ENCODE assay signal across 19 cellular contexts in the genomic region with DNA sequence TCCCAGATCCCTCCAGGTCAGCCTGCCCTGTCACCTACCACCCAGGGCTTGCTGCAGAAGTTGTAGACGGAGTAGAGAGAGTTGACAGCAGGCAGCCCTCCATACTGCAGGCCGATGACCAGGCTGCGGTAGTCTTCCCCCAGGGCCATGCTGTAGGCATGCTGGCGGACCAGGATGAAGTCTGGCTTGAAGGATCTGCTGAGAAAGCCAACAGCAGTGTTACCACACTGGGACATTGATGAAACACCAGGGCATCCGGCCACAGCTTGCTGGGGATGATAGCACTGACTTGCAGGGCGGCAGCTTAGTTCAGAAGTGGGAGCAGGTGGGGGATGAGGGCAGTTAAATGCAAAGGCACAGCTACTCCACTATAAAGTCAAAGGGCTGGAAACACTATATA.
DNase-seq lines count a peak whose midpoint lies in the region; TF ChIP-seq lines count a peak whose summit lies in the region.
"Had no signal": no experiment of that assay in that cellular context is flagged by ENCODE, and none has a peak within 500 bp of the region (broad histone marks: within the 10 kb centered on the region; RNA-seq: fewer than 3 reads in every experiment).

No MANE protein-coding gene starts in this region.

- H3K79me2 ChIP-seq in GM23248 (ENCODE audit: insufficient read depth), result no peaks in the 10 kb centered on the region

- no peaks in the 10 kb centered on the region for H4K20me1 ChIP-seq in BLaER1 treated with 17β-estradiol and CSF1 and Interleukin-3, amounts not matched to agents 10 nM and 100 nM
- H4K20me1 ChIP-seq in GM23248 (ENCODE audit: insufficient read depth), result no peaks in the 10 kb centered on the region

- intact Hi-C loops in esophagus muscularis mucosa (cut with DNase I), result no loop called here

- H3F3A ChIP-seq in GM23248 (ENCODE audit: insufficient read depth), result peaks cover 24% of the 10 kb centered on the region

- no peak overlapping the region for H3K9ac ChIP-seq in BLaER1 treated with 17β-estradiol and CSF1 and Interleukin-3, amounts not matched to agents 10 nM and 100 nM
- no peak overlapping the region for H3K9ac ChIP-seq in GM23248
- H3K9ac ChIP-seq in neuronal stem cell (ENCODE audit: low read depth, low read length, poor library complexity), result peak overlapping the region; percentile 10

- no peak overlapping the region for H2BK12ac ChIP-seq in neuronal stem cell (ENCODE audit: low read length)

- 73 to 78% methylated on average over 6 of the region's 6 CpGs for WGBS in GM23248 (ENCODE audit: low coverage in 1 of 2, low lambda C conversion rate in 2 of 2, missing lambda C conversion rate in 2 of 2), 2 experiments
- no CpG with 5 or more reads among the region's 6 CpGs for WGBS in neuronal stem cell (ENCODE audit: extremely low coverage in 2 of 2, insufficient read length in 2 of 2, insufficient replicate concordance in 1 of 2), 2 donors
- WGBS in esophagus muscularis mucosa, result 90% methylated on average over 6 of the region's 6 CpGs

- H2BK5ac ChIP-seq in neuronal stem cell (ENCODE audit: low read length), result no peak overlapping the region

- peak overlapping the region in 7 of 11 experiments; percentile 26 to 73 (median 46); a peak in 13 of 22 replicates for H3K4me2 ChIP-seq in BLaER1 treated with 17β-estradiol and CSF1 and Interleukin-3, amounts not matched to agents 10 nM and 100 nM
- H3K4me2 ChIP-seq in GM23248 (ENCODE audit: unreplicated experiment) (no peak overlapping the region), neuronal stem cell (ENCODE audit: insufficient read depth, low read length, poor library complexity, severe bottlenecking) (no peak overlapping the region)
- H3K4me2 ChIP-seq: GM23338 had no signal

- peak overlapping the region; percentile 88 for H3K18ac ChIP-seq in neuronal stem cell (ENCODE audit: low read length)

- no peak overlapping the region for H3K4me3 ChIP-seq in BLaER1 treated with 17β-estradiol and CSF1 and Interleukin-3, amounts not matched to agents 10 nM and 100 nM
- H3K4me3 ChIP-seq in GM23248, result no peak overlapping the region
- H3K4me3 ChIP-seq in NB4 (ENCODE audit: low read depth, low read length), result no peak overlapping the region
- peak overlapping the region in 1 of 2 donors; percentile 38 for H3K4me3 ChIP-seq in neuronal stem cell (ENCODE audit: low read length in 2 of 2)
- H3K4me3 ChIP-seq in esophagus muscularis mucosa, result no peak overlapping the region
- H3K4me3 ChIP-seq: GM12878, GM23338 had no signal

- no peaks in the 10 kb centered on the region for H3K27me3 ChIP-seq in BLaER1 treated with 17β-estradiol and CSF1 and Interleukin-3, amounts not matched to agents 10 nM and 100 nM
- no peaks in the 10 kb centered on the region for H3K27me3 ChIP-seq in GM23248 (replicated peaks; ENCODE audit: insufficient read depth)
- no peaks in the 10 kb centered on the region for H3K27me3 ChIP-seq in neuronal stem cell (ENCODE audit: control insufficient read depth in 3 of 3, insufficient read depth in 3 of 3, low read depth in 1 of 3, low read length in 3 of 3)
- H3K27me3 ChIP-seq in esophagus muscularis mucosa, result no peaks in the 10 kb centered on the region
- H3K27me3 ChIP-seq: BE2C had no signal

- no peak overlapping the region for H4K91ac ChIP-seq in neuronal stem cell (ENCODE audit: low read depth, low read length, poor library complexity)

- peak; percentile 4 for DNase-seq in GM23248
- DNase-seq in NB4 (ENCODE audit: low read depth), result peak; percentile 24
- no peak for DNase-seq in neuronal stem cell (ENCODE audit: low spot score)
- DNase-seq in OCI-M1 (lab: John Stamatoyannopoulos, UW), result no peak
- DNase-seq in esophagus muscularis mucosa (ENCODE audit: extremely low spot score), result no peak
- no peak for DNase-seq in NCI-H2081 treated with DMSO at 0.1 percent for 48 hours (lab: John Stamatoyannopoulos, UW)
- DNase-seq: ACHN; BE2C; CD4-positive, alpha-beta memory T cell; DMS153; DMS79; GF-D8; HCEC 1CT; HFFc6; IMR-90; KBM-7 had no signal

- peak overlapping the region; percentile 40 for H3K23ac ChIP-seq in neuronal stem cell (ENCODE audit: low read depth, low read length, poor library complexity)

- no peak overlapping the region for H3K14ac ChIP-seq in neuronal stem cell (ENCODE audit: low read length)

- TF ChIP-seq POLR2A in NB4 (IDR thresholded peaks at IDR 0.05; ENCODE audit: extremely low read depth, insufficient read length), result no peak
- TF ChIP-seq POLR2A in esophagus muscularis mucosa (IDR thresholded peaks at IDR 0.05; ENCODE audit: low read depth), result no peak

- H2BK15ac ChIP-seq in neuronal stem cell (ENCODE audit: low read length), result peak overlapping the region; percentile 30

- H3K9me3 ChIP-seq in BLaER1 treated with 17β-estradiol and CSF1 and Interleukin-3, amounts not matched to agents 10 nM and 100 nM (replicated peaks in 1 of 11), result no peaks in the 10 kb centered on the region
- H3K9me3 ChIP-seq in GM23248 (ENCODE audit: low read depth), result no peaks in the 10 kb centered on the region
- no peaks in the 10 kb centered on the region for H3K9me3 ChIP-seq in neuronal stem cell (replicated peaks in 1 of 2; ENCODE audit: control insufficient read depth in 2 of 2, insufficient read depth in 1 of 2, low read depth in 1 of 2, low read length in 2 of 2)
- H3K9me3 ChIP-seq in esophagus muscularis mucosa, result no peaks in the 10 kb centered on the region
- H3K9me3 ChIP-seq: BE2C had no signal

- no peak for TF ChIP-seq EP300 in esophagus muscularis mucosa (IDR thresholded peaks at IDR 0.05)

- no peak overlapping the region for H2AFZ ChIP-seq in GM23248
- H2AFZ ChIP-seq in neuronal stem cell (ENCODE audit: low read length), result no peak overlapping the region
- H2AFZ ChIP-seq: GM23338 had no signal

- H3K27ac ChIP-seq in BLaER1 treated with 17β-estradiol and CSF1 and Interleukin-3, amounts not matched to agents 10 nM and 100 nM, result peak overlapping the region in 3 of 11 experiments; percentile 40 to 50 (median 46); a peak in 4 of 22 replicates
- no peak overlapping the region for H3K27ac ChIP-seq in GM23248
- H3K27ac ChIP-seq in neuronal stem cell (replicated peaks; ENCODE audit: low read length), result no peak overlapping the region
- no peak overlapping the region for H3K27ac ChIP-seq in esophagus muscularis mucosa (replicated peaks in 1 of 4)

- no peaks in the 10 kb centered on the region for H3K9me2 ChIP-seq in GM23248 (ENCODE audit: insufficient read depth)

- peak overlapping the region; percentile 13 for H2AK5ac ChIP-seq in neuronal stem cell (ENCODE audit: low read depth, low read length)

- no peaks in the 10 kb centered on the region for H3K36me3 ChIP-seq in BLaER1 treated with 17β-estradiol and CSF1 and Interleukin-3, amounts not matched to agents 10 nM and 100 nM
- no peaks in the 10 kb centered on the region for H3K36me3 ChIP-seq in GM23248 (ENCODE audit: low read depth)
- H3K36me3 ChIP-seq in neuronal stem cell (replicated peaks in 1 of 2; ENCODE audit: control insufficient read depth in 2 of 2, insufficient read depth in 2 of 2, low read length in 2 of 2), result no peaks in the 10 kb centered on the region
- H3K36me3 ChIP-seq in esophagus muscularis mucosa, result no peaks in the 10 kb centered on the region
- H3K36me3 ChIP-seq: BE2C had no signal

- no peak overlapping the region for H3K4ac ChIP-seq in neuronal stem cell (ENCODE audit: low read length)

- in situ Hi-C loops in GM23248 (cut with MboI), result no loop called here

- peak overlapping the region; percentile 43 for H4K8ac ChIP-seq in neuronal stem cell (ENCODE audit: low read depth, low read length)

- H2BK120ac ChIP-seq in neuronal stem cell (ENCODE audit: low read depth, low read length), result peak overlapping the region; percentile 14

- H3K79me1 ChIP-seq in neuronal stem cell (ENCODE audit: low read depth, low read length), result no peaks in the 10 kb centered on the region

- H3K4me1 ChIP-seq in BLaER1 treated with 17β-estradiol and CSF1 and Interleukin-3, amounts not matched to agents 10 nM and 100 nM, result peaks cover 0 to 52% (median 26%) of the 10 kb centered on the region in 10 experiments; a peak in 16 of 20 replicates
- H3K4me1 ChIP-seq in GM23248 (ENCODE audit: insufficient read depth) (no peaks in the 10 kb centered on the region), neuronal stem cell (ENCODE audit: control insufficient read depth in 2 of 2, insufficient read depth in 1 of 2, low read depth in 1 of 2, low read length in 2 of 2) (no peaks in the 10 kb centered on the region), esophagus muscularis mucosa (no peaks in the 10 kb centered on the region)
- H3K4me1 ChIP-seq: BE2C had no signal

- no peak for TF ChIP-seq CTCF in NB4 (IDR thresholded peaks at IDR 0.05; ENCODE audit: low read depth, low read length)
- no peak for TF ChIP-seq CTCF in esophagus muscularis mucosa (IDR thresholded peaks at IDR 0.05)

Comparison
In these comparisons a context has a peak if more than half of its experiments do, and no peak if none do; other contexts are left out.
1. H3K4me2 ChIP-seq: peak in BLaER1 treated with 17β-estradiol and CSF1 and Interleukin-3, amounts not matched to agents 10 nM and 100 nM (7 of 11); none in GM23248 (single experiment) and neuronal stem cell (single experiment).
2. DNase-seq: peak in GM23248 (single experiment) and NB4 (single experiment); none in neuronal stem cell (single experiment), OCI-M1 (single experiment), esophagus muscularis mucosa (single experiment) and NCI-H2081 treated with DMSO at 0.1 percent for 48 hours (single experiment).